ENCODE assay signal across 8 cellular contexts in genomic region chr22:42300286-42301071, GRCh38. TPM values are rescaled to one million over a fixed set of nuclear protein-coding genes. Genes with fewer than 3 reads are reported as not detected.
DNase-seq lines count a peak whose midpoint lies in the region; ATAC-seq and FAIRE-seq lines count a peak whose summit lies in the region.

No MANE protein-coding gene starts in this region.

- peak; percentile 76 to 86 for ATAC-seq in naive thymus-derived CD8-positive, alpha-beta T cell
- ATAC-seq in HG03469 (IDR thresholded peaks at IDR 0.05; ENCODE audit: unreplicated experiment) = no peak
- no peak for ATAC-seq in HG02938 (IDR thresholded peaks at IDR 0.05; ENCODE audit: unreplicated experiment)
- no peak for ATAC-seq in HG03025 (IDR thresholded peaks at IDR 0.05; ENCODE audit: low FRiP score, unreplicated experiment)

- no peaks in the 10 kb centered on the region for H3K36me3 Mint-ChIP-seq in naive thymus-derived CD8-positive, alpha-beta T cell

- H3K27ac Mint-ChIP-seq in naive thymus-derived CD8-positive, alpha-beta T cell = peak overlapping the region; percentile 76 to 98 (median 91)

- POLR2A ChIA-PET in naive thymus-derived CD8-positive, alpha-beta T cell (lab: Charles Lee) = interaction anchor here (1.0 to 5.9 kb wide), 3 partner anchors 8 to 17 kb away, joined by 3 to 35 read pairs (median 30); no protein-coding TSS in a partner anchor

- peaks cover 0 to 4% (median 0%) of the 10 kb centered on the region in 5 donors for H3K27me3 Mint-ChIP-seq in naive thymus-derived CD8-positive, alpha-beta T cell

- DNase-seq in GM19239 (ENCODE audit: insufficient read length, low spot score) = peak; percentile 74
- peak; percentile 82 to 91 for DNase-seq in NOMO-1 (lab: John Stamatoyannopoulos, UW; ENCODE audit: unreplicated experiment in 2 of 2)
- peak; percentile 32 for DNase-seq in activated naive CD4-positive, alpha-beta T cell treated with Interleukin-2 at 50 U/mL for 16 hours
- peak in 7 of 10 donors; percentile 24 to 71 (median 36) for DNase-seq in naive thymus-derived CD8-positive, alpha-beta T cell
- no peak for DNase-seq in NCI-H2081 treated with DMSO at 0.1 percent for 48 hours (lab: John Stamatoyannopoulos, UW)

- H3K9me3 Mint-ChIP-seq in naive thymus-derived CD8-positive, alpha-beta T cell = no peaks in the 10 kb centered on the region

- peak overlapping the region; percentile 68 to 89 (median 84) for H3K4me3 Mint-ChIP-seq in naive thymus-derived CD8-positive, alpha-beta T cell

- FAIRE-seq in GM19239 (lab: Jason Lieb, UNC) = peak; percentile 89

- H3K4me1 Mint-ChIP-seq in naive thymus-derived CD8-positive, alpha-beta T cell = peaks cover 45 to 97% (median 91%) of the 10 kb centered on the region in 4 donors

RNA-seq across cellular contexts. Expression of gene TCF20, which starts 30.0 kb away (rescaled TPM):
- total RNA-seq in naive thymus-derived CD8-positive, alpha-beta T cell = 100 to 1,000 TPM in 1 of 2 experiments, 10 to 100 TPM in 1; 98.2 to 109 TPM
- 1 to 10 TPM; 1.3 to 3.4 (median 2.4) TPM for polyA plus RNA-seq in naive thymus-derived CD8-positive, alpha-beta T cell

Comparison
In these comparisons a context has a peak if more than half of its experiments do, and no peak if none do; other contexts are left out.
1. ATAC-seq: peak in naive thymus-derived CD8-positive, alpha-beta T cell (2 of 2); none in HG03469 (single experiment), HG02938 (single experiment) and HG03025 (single experiment).